9 cellular contexts compared by ENCODE assay signal in genomic region chr15:92617197-92618037, GRCh38. TPM values are rescaled to one million over a fixed set of nuclear protein-coding genes. Genes with fewer than 3 reads are reported as not detected.
DNase-seq lines count a peak whose midpoint lies in the region; ATAC-seq and TF ChIP-seq lines count a peak whose summit lies in the region.
"Had no signal": no experiment of that assay in that cellular context is flagged by ENCODE, and none has a peak within 500 bp of the region (broad histone marks: within the 10 kb centered on the region; RNA-seq: fewer than 3 reads in every experiment).

No MANE protein-coding gene starts in this region.

- TF ChIP-seq CTCF in suprapubic skin (IDR thresholded peaks at IDR 0.05) = no peak
- no peak for TF ChIP-seq CTCF in WERI-Rb-1 (IDR thresholded peaks at IDR 0.05; ENCODE audit: low read depth, low read length)

- H3K9me3 ChIP-seq in suprapubic skin = no peaks in the 10 kb centered on the region
- H3K9me3 ChIP-seq in WERI-Rb-1 (ENCODE audit: severe bottlenecking) = no peaks in the 10 kb centered on the region

- H3K27me3 ChIP-seq in suprapubic skin = no peaks in the 10 kb centered on the region
- H3K27me3 ChIP-seq in WERI-Rb-1 (ENCODE audit: insufficient read depth, low read depth, severe bottlenecking) = no peaks in the 10 kb centered on the region

- H3K27ac ChIP-seq in suprapubic skin (no peak overlapping the region), WERI-Rb-1 (no peak overlapping the region)
- H3K27ac ChIP-seq: parathyroid adenoma had no signal

- TF ChIP-seq POLR2A in suprapubic skin (IDR thresholded peaks at IDR 0.05) = no peak

- H3K4me3 ChIP-seq in suprapubic skin (no peak overlapping the region), WERI-Rb-1 (ENCODE audit: low read depth, low read length) (no peak overlapping the region)

- peaks cover 16% of the 10 kb centered on the region for H3K4me1 ChIP-seq in suprapubic skin
- H3K4me1 ChIP-seq: parathyroid adenoma had no signal

- no peak for ATAC-seq in GM21381 (IDR thresholded peaks at IDR 0.05; ENCODE audit: unreplicated experiment)

- DNase-seq in HuH-7 (ENCODE audit: low spot score) (peak; percentile 54), SW480 (ENCODE audit: low spot score) (peak; percentile 62), iPS-NIHi7 (ENCODE audit: extremely low spot score) (peak; percentile 70), suprapubic skin (ENCODE audit: low spot score in 2 of 2) (peak; percentile 40 to 73), WERI-Rb-1 (no peak), NCI-H446 treated with DMSO at 0.1 percent for 48 hours (lab: John Stamatoyannopoulos, UW) (no peak), A172 (ENCODE audit: low spot score) (no peak)

- no peak for TF ChIP-seq EP300 in suprapubic skin (IDR thresholded peaks at IDR 0.05)

- 63% methylated on average over 23 of the region's 24 CpGs for WGBS in suprapubic skin

- H3K36me3 ChIP-seq in suprapubic skin = no peaks in the 10 kb centered on the region
- H3K36me3 ChIP-seq in WERI-Rb-1 = peaks cover 31% of the 10 kb centered on the region

RNA-seq across cellular contexts. Expression of gene FAM174B, which starts 38.2 kb away (rescaled TPM):
- 10 to 100 TPM in 3 of 4 donors, 1 to 10 TPM in 1; 6.2 to 24.0 (median 18.3) TPM for total RNA-seq in suprapubic skin
- 0.81 and 3.8 TPM in 2 replicates for total RNA-seq in A172 (2014; rRNA removed; shearing (Covaris generic))

Comparison
In these comparisons a context has a peak if more than half of its experiments do, and no peak if none do; other contexts are left out.
1. DNase-seq: peak in HuH-7 (single experiment), SW480 (single experiment), iPS-NIHi7 (single experiment) and suprapubic skin (2 of 2); none in WERI-Rb-1 (single experiment), NCI-H446 treated with DMSO at 0.1 percent for 48 hours (single experiment) and A172 (single experiment).